In the genomic region with DNA sequence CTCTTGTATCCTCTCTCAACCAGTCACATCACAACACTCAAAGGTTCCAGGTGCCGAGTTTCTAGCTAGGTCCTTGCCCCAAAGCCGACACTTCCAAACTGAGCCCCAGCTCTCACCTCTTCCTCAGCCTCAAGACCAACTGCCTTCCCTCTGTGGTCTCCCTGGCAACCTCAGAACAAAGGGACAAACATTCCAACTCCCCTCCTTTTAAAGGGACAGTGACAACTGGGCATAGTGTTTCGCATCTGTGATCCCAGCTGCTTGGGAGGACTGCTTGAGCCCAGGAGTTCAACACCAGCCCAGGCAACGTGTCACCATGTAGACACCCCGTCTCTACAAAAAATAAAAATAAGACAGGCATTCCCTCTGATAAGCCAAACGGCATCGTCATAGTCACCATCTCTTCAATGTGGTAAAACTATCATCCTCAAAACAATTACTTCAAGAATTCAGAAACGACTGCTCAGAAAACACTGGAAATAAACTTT, we compare ENCODE assay signal across 7 cellular contexts. TPM values are rescaled to one million over a fixed set of nuclear protein-coding genes. Genes with fewer than 3 reads are reported as not detected.
DNase-seq lines count a peak whose midpoint lies in the region; FAIRE-seq and TF ChIP-seq lines count a peak whose summit lies in the region.

No MANE protein-coding gene starts in this region.

- DNase-seq in ELF-1 (ENCODE audit: low read depth, low spot score): peak; percentile 87
- peak; percentile 72 for DNase-seq in NCI-H2196 (lab: John Stamatoyannopoulos, UW; ENCODE audit: unreplicated experiment)
- DNase-seq in dorsolateral prefrontal cortex: peak in 1 of 10 donors; percentile 38
- DNase-seq in ureter (ENCODE audit: low spot score): no peak
- no peak for DNase-seq in NCI-H1048 (lab: John Stamatoyannopoulos, UW)
- no peak for DNase-seq in D721Med (ENCODE audit: insufficient read length, low spot score)

- FAIRE-seq in D721Med (lab: Jason Lieb, UNC): no peak

- H3K4me3 ChIP-seq in dorsolateral prefrontal cortex (peak overlapping the region in 31 of 59 donors; percentile 4 to 47 (median 17)), mesodermal cell (ENCODE audit: extremely low read depth, insufficient read depth, low read length, poor library complexity, severe bottlenecking) (no peak overlapping the region)

- intact Hi-C loops in dorsolateral prefrontal cortex (cut with DNase I): no loop called here

- H3K9me3 ChIP-seq in mesodermal cell (ENCODE audit: control insufficient read depth, low read length): no peaks in the 10 kb centered on the region

- peaks cover 32% of the 10 kb centered on the region for H3K4me1 ChIP-seq in mesodermal cell (ENCODE audit: control insufficient read depth, insufficient read depth, low read length, poor library complexity, severe bottlenecking)

- H3K36me3 ChIP-seq in mesodermal cell (ENCODE audit: control insufficient read depth, insufficient read depth, low read length): peaks cover 44% of the 10 kb centered on the region

- H3K27ac ChIP-seq in dorsolateral prefrontal cortex (peak overlapping the region in 4 of 59 donors; percentile 4 to 33 (median 6)), mesodermal cell (ENCODE audit: low read depth, low read length, severe bottlenecking) (peak overlapping the region; percentile 78)

- TF ChIP-seq CTCF in dorsolateral prefrontal cortex (IDR thresholded peaks at IDR 0.05 in 54 of 56, conservative IDR thresholded peaks at IDR 0.05 in 2 of 56; ENCODE audit: low read depth in 1 of 56, partially characterized antibody in 56 of 56) (peak in 1 of 56 donors; percentile 24), D721Med (IDR thresholded peaks at IDR 0.05; ENCODE audit: insufficient read depth, missing control alignments) (no peak)

- H3K27me3 ChIP-seq in dorsolateral prefrontal cortex: no peaks in the 10 kb centered on the region

- WGBS in mesodermal cell (ENCODE audit: insufficient coverage in 2 of 2), 2 experiments: 50 to 60% methylated on average over 8 of the region's 8 CpGs

RNA-seq across cellular contexts. Expression of gene DIDO1, which starts 11.3 kb away (rescaled TPM):
- total RNA-seq in dorsolateral prefrontal cortex (10 to 100 TPM; 37.4 to 68.3 (median 49.5) TPM), ureter (75.8 TPM)
- polyA plus RNA-seq in mesodermal cell (2013, experiment 1 of 2): 26.9 TPM
- polyA plus RNA-seq in mesodermal cell (2013, experiment 2 of 2): 24.4 TPM

RNA-seq across cellular contexts. Expression of gene GID8, which starts 22.9 kb away (rescaled TPM):
- 10 to 100 TPM; 27.0 to 46.6 (median 36.3) TPM for total RNA-seq in dorsolateral prefrontal cortex
- polyA plus RNA-seq in mesodermal cell (2013, experiment 1 of 2): 33.1 TPM
- 30.2 TPM for polyA plus RNA-seq in mesodermal cell (2013, experiment 2 of 2)
- 43.1 TPM for total RNA-seq in ureter

RNA-seq across cellular contexts. Expression of gene SLC17A9, which starts 37.5 kb away (rescaled TPM):
- total RNA-seq in dorsolateral prefrontal cortex (10 to 100 TPM in 1 of 120 experiments, 1 to 10 TPM in 115, under 1 TPM in 4; 0.58 to 11.1 (median 2.8) TPM), ureter (10.1 TPM)
- 12.6 TPM for polyA plus RNA-seq in mesodermal cell (2013, experiment 1 of 2)
- 10.0 TPM for polyA plus RNA-seq in mesodermal cell (2013, experiment 2 of 2)

RNA-seq across cellular contexts. Expression of gene TCFL5, which starts 53.4 kb away (rescaled TPM):
- 10 to 100 TPM; 15.1 to 52.2 (median 27.7) TPM for total RNA-seq in dorsolateral prefrontal cortex
- 15.6 TPM for polyA plus RNA-seq in mesodermal cell (2013, experiment 1 of 2)
- polyA plus RNA-seq in mesodermal cell (2013, experiment 2 of 2): 14.9 TPM
- total RNA-seq in ureter: 11.8 TPM

Comparison
In these comparisons a context has a peak if more than half of its experiments do, and no peak if none do; other contexts are left out.
1. DNase-seq: peak in ELF-1 (single experiment) and NCI-H2196 (single experiment); none in ureter (single experiment), NCI-H1048 (single experiment) and D721Med (single experiment).